Comparison of ENCODE assay signal across 1 cellular context in genomic region chr13:93304868-93305613, GRCh38.
TF ChIP-seq lines count a peak whose summit lies in the region.

No MANE protein-coding gene starts in this region.

TF ChIP-seq in IMR-90, 13 proteins besides CTCF, POLR2A, EP300 and RAD21:
- no peak for TF ChIP-seq RFX5 (IDR thresholded peaks at IDR 0.05; ENCODE audit: low read depth, low read length)
- TF ChIP-seq NFE2L2 (IDR thresholded peaks at IDR 0.05; ENCODE audit: low read depth, low read length), result no peak
- no peak for TF ChIP-seq MXI1 (IDR thresholded peaks at IDR 0.05; ENCODE audit: borderline replicate concordance, low read depth, low read length)
- no peak for TF ChIP-seq SMC3 (IDR thresholded peaks at IDR 0.05; ENCODE audit: low read depth, low read length)
